Comparison of ENCODE assay signal across 14 cellular contexts in genomic region chr5:174617910-174618309, GRCh38.
"Had no signal": no experiment of that assay in that cellular context is flagged by ENCODE, and none has a peak within 500 bp of the region (broad histone marks: within the 10 kb centered on the region; RNA-seq: fewer than 3 reads in every experiment).

No MANE protein-coding gene starts in this region.

- H3K27me3 ChIP-seq: ascending aorta, uterus had no signal

- H3K27ac Mint-ChIP-seq: activated CD8-positive, alpha-beta T cell treated with anti-CD3 and anti-CD28 coated beads for 36 hours; memory B cell; stimulated activated naive CD8-positive, alpha-beta T cell treated with anti-CD3 and anti-CD28 coated beads, Interleukin-15, Interleukin-2, amounts not matched to agents 100 ng/mL and 50 ng/mL, for 24 hours had no signal

- H3K4me1 ChIP-seq: ascending aorta, heart right ventricle, left lung, uterus had no signal

- DNase-seq: activated CD4-positive, alpha-beta T cell treated with anti-CD3 and anti-CD28 coated beads for 4 hours; activated CD8-positive, alpha-beta memory T cell treated with anti-CD3 and anti-CD28 coated beads, Interleukin-2, amount 50 U/mL, for 4 hours; activated CD8-positive, alpha-beta T cell treated with anti-CD3 and anti-CD28 coated beads for 36 hours; heart right ventricle; left lung; stimulated activated CD4-positive, alpha-beta T cell treated with anti-CD3 and anti-CD28 coated beads, Interleukin-15, amount 100 ng/mL, for 24 hours; stimulated activated CD4-positive, alpha-beta T cell treated with anti-CD3 and anti-CD28 coated beads, Interleukin-4, amount 100 ng/mL, for 24 hours; T1000; uterus had no signal

- ATAC-seq: activated CD8-positive, alpha-beta T cell treated with anti-CD3 and anti-CD28 coated beads for 36 hours; heart right ventricle; left lung had no signal

- H3K4me3 ChIP-seq: ascending aorta, heart right ventricle, left lung, uterus had no signal

- H3K36me3 Mint-ChIP-seq: memory B cell had no signal

- H3K27ac ChIP-seq: ascending aorta, heart right ventricle, left lung, uterus, VCaP had no signal

- H3K4me3 Mint-ChIP-seq: activated CD8-positive, alpha-beta T cell treated with anti-CD3 and anti-CD28 coated beads for 36 hours; memory B cell; neural crest cell; stimulated activated naive CD8-positive, alpha-beta T cell treated with anti-CD3 and anti-CD28 coated beads, Interleukin-15, Interleukin-2, amounts not matched to agents 100 ng/mL and 50 ng/mL, for 24 hours had no signal

- H3K4me1 Mint-ChIP-seq: memory B cell, neural crest cell had no signal

- H3K9me3 Mint-ChIP-seq: neural crest cell had no signal

- H3K9me3 ChIP-seq: ascending aorta, left lung, uterus had no signal

- H3K36me3 ChIP-seq: ascending aorta, heart right ventricle, left lung, uterus had no signal
